20 cellular contexts compared by ENCODE assay signal in genomic region chr7:50353201-50353600, GRCh38. TPM values are rescaled to one million over a fixed set of nuclear protein-coding genes. Genes with fewer than 3 reads are reported as not detected.
DNase-seq lines count a peak whose midpoint lies in the region; ATAC-seq, FAIRE-seq and TF ChIP-seq lines count a peak whose summit lies in the region.
"Had no signal": no experiment of that assay in that cellular context is flagged by ENCODE, and none has a peak within 500 bp of the region (broad histone marks: within the 10 kb centered on the region; RNA-seq: fewer than 3 reads in every experiment).

No MANE protein-coding gene starts in this region.

- peak overlapping the region; percentile 36 to 74 (median 68) for H3K4me3 Mint-ChIP-seq in CD4-positive, alpha-beta memory T cell
- H3K4me3 Mint-ChIP-seq in activated T-helper 17 cell treated with anti-CD3 and anti-CD28 coated beads, Interleukin-2, amount 50 U/mL, for 72 hours, result no peak overlapping the region
- H3K4me3 Mint-ChIP-seq in natural killer cell treated with Interleukin-12 subunit alpha and Interleukin-12 subunit beta and Interleukin-15 and Interleukin-18, amount 100 ng/mL, for 72 hours, result peak overlapping the region; percentile 83

- no peaks in the 10 kb centered on the region for H3K27me3 Mint-ChIP-seq in CD4-positive, alpha-beta memory T cell
- no peaks in the 10 kb centered on the region for H3K27me3 Mint-ChIP-seq in activated T-helper 17 cell treated with anti-CD3 and anti-CD28 coated beads, Interleukin-2, amount 50 U/mL, for 72 hours
- H3K27me3 Mint-ChIP-seq in natural killer cell treated with Interleukin-12 subunit alpha and Interleukin-12 subunit beta and Interleukin-15 and Interleukin-18, amount 100 ng/mL, for 72 hours, result no peaks in the 10 kb centered on the region

- H3K4me1 Mint-ChIP-seq in CD4-positive, alpha-beta memory T cell, result peaks cover 79 to 97% (median 94%) of the 10 kb centered on the region in 4 donors
- peaks cover 90% of the 10 kb centered on the region for H3K4me1 Mint-ChIP-seq in activated T-helper 17 cell treated with anti-CD3 and anti-CD28 coated beads, Interleukin-2, amount 50 U/mL, for 72 hours
- H3K4me1 Mint-ChIP-seq in natural killer cell treated with Interleukin-12 subunit alpha and Interleukin-12 subunit beta and Interleukin-15 and Interleukin-18, amount 100 ng/mL, for 72 hours (ENCODE audit: low read depth in 2 of 2), result peaks cover 87 to 94% of the 10 kb centered on the region in 2 donors

- H3K9me3 ChIP-seq in CD4-positive, alpha-beta memory T cell (ENCODE audit: control insufficient read depth in 1 of 2, low read length in 2 of 2), result no peaks in the 10 kb centered on the region
- no peaks in the 10 kb centered on the region for H3K9me3 ChIP-seq in A673 (ENCODE audit: low read depth, low read length, poor library complexity, severe bottlenecking)
- H3K9me3 ChIP-seq: sigmoid colon, thoracic aorta had no signal

- peaks cover 74 to 78% of the 10 kb centered on the region in 2 donors for H3K36me3 Mint-ChIP-seq in CD4-positive, alpha-beta memory T cell
- H3K36me3 Mint-ChIP-seq in activated T-helper 17 cell treated with anti-CD3 and anti-CD28 coated beads, Interleukin-2, amount 50 U/mL, for 72 hours (ENCODE audit: low read depth), result peaks cover 98% of the 10 kb centered on the region
- peaks cover 47% of the 10 kb centered on the region for H3K36me3 Mint-ChIP-seq in natural killer cell treated with Interleukin-12 subunit alpha and Interleukin-12 subunit beta and Interleukin-15 and Interleukin-18, amount 100 ng/mL, for 72 hours

- no peaks in the 10 kb centered on the region for H3K27me3 ChIP-seq in CD4-positive, alpha-beta memory T cell (ENCODE audit: insufficient read depth, low read length)
- H3K27me3 ChIP-seq in HL-60 (ENCODE audit: insufficient read depth, poor library complexity, severe bottlenecking) (no peaks in the 10 kb centered on the region), A673 (replicated peaks; ENCODE audit: insufficient read depth, low read depth, low read length, poor library complexity) (no peaks in the 10 kb centered on the region)
- H3K27me3 ChIP-seq: sigmoid colon had no signal

- peak overlapping the region; percentile 96 for H3K27ac ChIP-seq in CD4-positive, alpha-beta memory T cell (ENCODE audit: low read depth, low read length)
- peak overlapping the region; percentile 46 for H3K27ac ChIP-seq in HL-60 (replicated peaks)
- no peak overlapping the region for H3K27ac ChIP-seq in A673 (ENCODE audit: low read depth, low read length, poor library complexity, severe bottlenecking)
- H3K27ac ChIP-seq: sigmoid colon, thoracic aorta had no signal

- intact Hi-C loops in CD4-positive, alpha-beta memory T cell (cut with micrococcal nuclease), result no loop called here
- intact Hi-C loops in A673 (cut with micrococcal nuclease; ENCODE audit: unreplicated experiment), result loop anchor here (5.0 kb wide), 1 partner anchor 126 kb away; no protein-coding TSS in a partner anchor

- TF ChIP-seq CTCF in HL-60 (IDR thresholded peaks at IDR 0.05; ENCODE audit: insufficient read depth, low read length) (no peak), A673 (conservative IDR thresholded peaks at IDR 0.05; ENCODE audit: low read depth, low read length) (no peak)

- CTCF ChIA-PET in CD4-positive, alpha-beta memory T cell (lab: Charles Lee; ENCODE audit: partially characterized antibody), result interaction anchor here (0.7 to 4.6 kb wide), 5 partner anchors 14 to 148 kb away, joined by 3 to 27 read pairs (median 13); no protein-coding TSS in a partner anchor
- CTCF ChIA-PET in A673 (lab: Charles Lee), result interaction anchor here (0.6 kb wide), 1 partner anchor 148 kb away, joined by 4 read pairs; no protein-coding TSS in a partner anchor

- peaks cover 99% of the 10 kb centered on the region for H3K4me1 ChIP-seq in CD4-positive, alpha-beta memory T cell (ENCODE audit: insufficient read depth, low read length)
- H3K4me1 ChIP-seq in A673 (ENCODE audit: insufficient read depth, low read length, poor library complexity, severe bottlenecking), result peaks cover 6% of the 10 kb centered on the region
- H3K4me1 ChIP-seq: sigmoid colon had no signal

- peaks cover 0 to 4% (median 0%) of the 10 kb centered on the region in 8 donors for H3K9me3 Mint-ChIP-seq in CD4-positive, alpha-beta memory T cell
- no peaks in the 10 kb centered on the region for H3K9me3 Mint-ChIP-seq in activated T-helper 17 cell treated with anti-CD3 and anti-CD28 coated beads, Interleukin-2, amount 50 U/mL, for 72 hours
- H3K9me3 Mint-ChIP-seq in natural killer cell treated with Interleukin-12 subunit alpha and Interleukin-12 subunit beta and Interleukin-15 and Interleukin-18, amount 100 ng/mL, for 72 hours, result peaks cover 3% of the 10 kb centered on the region

- DNase-seq in CD4-positive, alpha-beta memory T cell, result no peak
- DNase-seq in HL-60 (ENCODE audit: low read depth in 1 of 2, low spot score in 1 of 2) (peak in 1 of 2 experiments; percentile 50), HTR-8/SVneo (ENCODE audit: insufficient read length, low spot score) (no peak), A673 (ENCODE audit: low spot score) (no peak), NCI-H524 treated with DMSO at 0.1 percent for 48 hours (lab: John Stamatoyannopoulos, UW) (no peak)
- no peak for DNase-seq in natural killer cell treated with Interleukin-12 subunit alpha and Interleukin-12 subunit beta and Interleukin-15 and Interleukin-18, amount 100 ng/mL, for 72 hours (ENCODE audit: low spot score)
- DNase-seq: anterior cingulate cortex, C1 segment of cervical spinal cord, foreskin fibroblast, NCI-H1092, NCI-H2081 treated with DMSO at 0.1 percent for 48 hours, NCI-H774, sigmoid colon had no signal

- ATAC-seq in activated T-helper 17 cell treated with anti-CD3 and anti-CD28 coated beads, Interleukin-2, amount 50 U/mL, for 72 hours (replicated peaks), result no peak
- no peak for ATAC-seq in natural killer cell treated with Interleukin-12 subunit alpha and Interleukin-12 subunit beta and Interleukin-15 and Interleukin-18, amount 100 ng/mL, for 72 hours
- ATAC-seq: K562, SK-N-SH treated with all-trans-retinoic acid at 6 μM for 48 hours had no signal

- POLR2A ChIA-PET in CD4-positive, alpha-beta memory T cell (lab: Charles Lee; ENCODE audit: partially characterized antibody), result interaction anchor here (1.2 to 40.8 kb wide), 5 partner anchors 7 to 148 kb away, joined by 4 to 2673 read pairs (median 1029); partner anchors contain the start of gene IKZF1
- POLR2A ChIA-PET in A673 (lab: Charles Lee; ENCODE audit: low non-redundant PET), result no interaction called here

- no TSS peak for BruUV-seq in A673 (replicated peaks; lab: Mats Ljungman, UMichigan)

- peak overlapping the region in 6 of 7 donors; percentile 93 to 100 (median 99) for H3K27ac Mint-ChIP-seq in CD4-positive, alpha-beta memory T cell
- peak overlapping the region; percentile 94 for H3K27ac Mint-ChIP-seq in activated T-helper 17 cell treated with anti-CD3 and anti-CD28 coated beads, Interleukin-2, amount 50 U/mL, for 72 hours
- no peak overlapping the region for H3K27ac Mint-ChIP-seq in natural killer cell treated with Interleukin-12 subunit alpha and Interleukin-12 subunit beta and Interleukin-15 and Interleukin-18, amount 100 ng/mL, for 72 hours

- no peak for FAIRE-seq in HTR-8/SVneo (lab: Jason Lieb, UNC)
- FAIRE-seq: endothelial cell of umbilical vein, K562, RCC 7860 had no signal

- H3K36me3 ChIP-seq in CD4-positive, alpha-beta memory T cell (ENCODE audit: insufficient read depth, low read length), result peaks cover 27% of the 10 kb centered on the region
- no peaks in the 10 kb centered on the region for H3K36me3 ChIP-seq in A673 (ENCODE audit: insufficient read depth, low read length, poor library complexity, severe bottlenecking)
- H3K36me3 ChIP-seq: sigmoid colon, thoracic aorta had no signal

- H3K4me3 ChIP-seq in CD4-positive, alpha-beta memory T cell (ENCODE audit: low read length in 2 of 2), result no peak overlapping the region
- H3K4me3 ChIP-seq in HL-60 (replicated peaks; ENCODE audit: insufficient read depth, low read length), result no peak overlapping the region
- H3K4me3 ChIP-seq in A673 (ENCODE audit: low read depth, low read length, poor library complexity, severe bottlenecking), result no peak overlapping the region
- H3K4me3 ChIP-seq: K562, sigmoid colon, thoracic aorta had no signal

RNA-seq across cellular contexts. Expression of gene IKZF1, which starts 48.7 kb away (rescaled TPM):
- 100 to 1,000 TPM; 474 to 479 TPM for total RNA-seq in CD4-positive, alpha-beta memory T cell
- polyA plus RNA-seq in CD4-positive, alpha-beta memory T cell, result 100 to 1,000 TPM; 116 to 288 TPM
- total RNA-seq in activated T-helper 17 cell treated with anti-CD3 and anti-CD28 coated beads, Interleukin-2, amount 50 U/mL, for 72 hours, result 100 to 1,000 TPM; 253 to 343 TPM
- 100 to 1,000 TPM; 290 to 416 TPM for total RNA-seq in natural killer cell treated with Interleukin-12 subunit alpha and Interleukin-12 subunit beta and Interleukin-15 and Interleukin-18, amount 100 ng/mL, for 72 hours
- 3.7 and 4.2 TPM in 2 replicates for total RNA-seq in A673 (2021)
- total RNA-seq: chondrocyte had no signal

Comparison
In these comparisons a context has a peak if more than half of its experiments do, and no peak if none do; other contexts are left out.
1. H3K27ac Mint-ChIP-seq: peak in CD4-positive, alpha-beta memory T cell (6 of 7) and activated T-helper 17 cell treated with anti-CD3 and anti-CD28 coated beads, Interleukin-2, amount 50 U/mL, for 72 hours (single experiment); none in natural killer cell treated with Interleukin-12 subunit alpha and Interleukin-12 subunit beta and Interleukin-15 and Interleukin-18, amount 100 ng/mL, for 72 hours (0 of 2).
2. RNA of gene IKZF1, which starts 48.7 kb away (total RNA-seq): 474 to 479 TPM in CD4-positive, alpha-beta memory T cell, 290 to 416 TPM in natural killer cell treated with Interleukin-12 subunit alpha and Interleukin-12 subunit beta and Interleukin-15 and Interleukin-18, amount 100 ng/mL, for 72 hours and 253 to 343 TPM in activated T-helper 17 cell treated with anti-CD3 and anti-CD28 coated beads, Interleukin-2, amount 50 U/mL, for 72 hours; 3.7 to 4.2 TPM in A673; every median in the first group is over 10 times any median in the second.